28 cellular contexts compared by ENCODE assay signal in the genomic region with DNA sequence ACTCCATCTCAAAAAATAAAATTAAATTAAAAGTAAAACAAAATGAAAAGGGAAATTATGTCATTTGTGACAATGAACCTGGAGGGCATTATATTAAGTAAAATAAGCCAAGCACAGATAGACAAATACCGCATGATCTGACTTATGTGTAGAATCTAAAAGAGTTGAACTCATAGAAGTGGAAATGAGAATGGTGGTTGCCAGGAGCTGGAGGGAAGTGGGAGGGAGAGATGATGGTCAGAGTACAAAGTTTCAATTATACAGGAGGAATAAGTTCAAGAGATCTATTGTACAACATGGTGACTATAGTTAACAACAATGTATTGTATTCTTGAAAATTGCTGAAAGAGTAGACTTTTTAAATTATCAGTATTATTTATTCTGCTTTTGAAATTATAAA.
"Had no signal": no experiment of that assay in that cellular context is flagged by ENCODE, and none has a peak within 500 bp of the region (broad histone marks: within the 10 kb centered on the region; RNA-seq: fewer than 3 reads in every experiment).

No MANE protein-coding gene starts in this region.

- ATAC-seq: activated CD8-positive, alpha-beta T cell treated with anti-CD3 and anti-CD28 coated beads for 36 hours; activated naive CD8-positive, alpha-beta T cell treated with anti-CD3 and anti-CD28 coated beads, Interleukin-2, amount 50 U/mL, for 24 hours; activated T-cell treated with anti-CD3 and anti-CD28 coated beads, Interleukin-2, amount 50 U/mL, for 4 hours; activated T-cell treated with anti-CD3 and anti-CD28 coated beads, Interleukin-2, amount 50 U/mL, for 72 hours; activated T-helper 17 cell treated with anti-CD3 and anti-CD28 coated beads, Interleukin-2, amount 50 U/mL, for 72 hours had no signal

- DNase-seq: activated B cell treated with CpG ODN at 0.5 μM for 24 hours; activated CD4-positive, alpha-beta memory T cell treated with anti-CD3 and anti-CD28 coated beads for 36 hours; activated CD4-positive, alpha-beta T cell treated with anti-CD3 and anti-CD28 coated beads for 4 hours; activated CD4-positive, alpha-beta T cell treated with anti-CD3 and anti-CD28 coated beads, Interleukin-2, amount 10 ng/mL, durations not matched to agents 24 days and 14 days; activated CD4-positive, alpha-beta T cell treated with anti-CD3 and anti-CD28 coated beads, Interleukin-2, amount 50 U/mL, for 1 hour; activated CD4-positive, alpha-beta T cell treated with anti-CD3 and anti-CD28 coated beads, Interleukin-2, amount 50 U/mL, for 4 hours; activated CD4-positive, CD25-positive, alpha-beta regulatory T cell treated with anti-CD3 and anti-CD28 coated beads, Interleukin-2, amount 50 U/mL, for 72 hours; activated CD8-positive, alpha-beta memory T cell treated with anti-CD3 and anti-CD28 coated beads, Interleukin-2, amount 50 U/mL, for 4 hours; activated CD8-positive, alpha-beta T cell treated with anti-CD3 and anti-CD28 coated beads for 36 hours; activated effector memory CD4-positive, alpha-beta T cell treated with anti-CD3 and anti-CD28 coated beads, Interleukin-2, amount 50 U/mL, for 16 hours; activated gamma-delta T cell treated with Interleukin-2 at 50 U/mL for 16 hours; activated naive CD4-positive, alpha-beta T cell; activated naive CD4-positive, alpha-beta T cell treated with anti-CD3 and anti-CD28 coated beads for 36 hours; activated naive CD4-positive, alpha-beta T cell treated with anti-CD3 and anti-CD28 coated beads, Interleukin-2, amount 50 U/mL, for 16 hours; activated naive CD8-positive, alpha-beta T cell treated with anti-CD3 and anti-CD28 coated beads, Interleukin-2, amount 10 ng/mL, durations not matched to agents 7 days and 5 days; activated naive CD8-positive, alpha-beta T cell treated with anti-CD3 and anti-CD28 coated beads, Interleukin-2, amount 50 U/mL, for 24 hours; activated T-cell treated with anti-CD3 and anti-CD28 coated beads for 4 hours; activated T-cell treated with anti-CD3 and anti-CD28 coated beads, Interleukin-2, amount 50 U/mL, for 1 hour; activated T-cell treated with anti-CD3 and anti-CD28 coated beads, Interleukin-2, amount 50 U/mL, for 4 hours; activated T-cell treated with anti-CD3 and anti-CD28 coated beads, Interleukin-2, amount 50 U/mL, for 72 hours; amygdala; anterior cingulate cortex; caudate nucleus; cerebellar nuclear complex; T-helper 1 cell; T-helper 2 cell; T-helper 9 cell had no signal
